Comparison of ENCODE assay signal across 1 cellular context in the genomic region with DNA sequence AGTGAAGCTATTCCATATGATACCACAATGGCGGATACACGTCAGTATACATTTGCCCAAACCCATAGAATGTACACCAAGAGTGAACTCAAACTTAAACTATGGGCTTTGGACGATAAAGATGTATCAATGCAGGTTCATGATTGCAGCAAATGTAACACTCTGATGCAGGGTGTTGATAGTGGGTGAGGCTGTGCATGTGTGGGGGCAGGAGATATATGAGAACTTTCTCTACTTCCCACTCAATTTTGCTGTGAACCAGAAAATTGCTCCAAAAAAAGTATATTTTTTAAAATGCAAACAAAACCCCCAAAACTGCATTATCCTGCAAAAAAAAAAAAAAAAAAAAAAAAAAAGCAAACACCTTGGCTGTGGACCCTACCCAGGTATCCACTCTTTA.
A peak's percentile ranks its signal among the peaks of the same experiment; 100 is the strongest.
TF ChIP-seq lines count a peak whose summit lies in the region.

No MANE protein-coding gene starts in this region.

TF ChIP-seq in HEK293, 187 proteins besides CTCF, POLR2A, EP300 and RAD21 (continued from another document):
- TF ChIP-seq, protein P1, sequence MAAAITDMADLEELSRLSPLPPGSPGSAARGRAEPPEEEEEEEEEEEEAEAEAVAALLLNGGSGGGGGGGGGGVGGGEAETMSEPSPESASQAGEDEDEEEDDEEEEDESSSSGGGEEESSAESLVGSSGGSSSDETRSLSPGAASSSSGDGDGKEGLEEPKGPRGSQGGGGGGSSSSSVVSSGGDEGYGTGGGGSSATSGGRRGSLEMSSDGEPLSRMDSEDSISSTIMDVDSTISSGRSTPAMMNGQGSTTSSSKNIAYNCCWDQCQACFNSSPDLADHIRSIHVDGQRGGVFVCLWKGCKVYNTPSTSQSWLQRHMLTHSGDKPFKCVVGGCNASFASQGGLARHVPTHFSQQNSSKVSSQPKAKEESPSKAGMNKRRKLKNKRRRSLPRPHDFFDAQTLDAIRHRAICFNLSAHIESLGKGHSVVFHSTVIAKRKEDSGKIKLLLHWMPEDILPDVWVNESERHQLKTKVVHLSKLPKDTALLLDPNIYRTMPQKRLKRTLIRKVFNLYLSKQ (tag by site-specific recombination; IDR thresholded peaks at IDR 0.05; ENCODE audit: borderline replicate concordance): no peak
- TF ChIP-seq ZNF571 (tag by site-specific recombination; IDR thresholded peaks at IDR 0.05) (no peak), ZNF830 (tag by site-specific recombination; IDR thresholded peaks at IDR 0.05; ENCODE audit: low read depth) (no peak), EGR2 (tag by site-specific recombination; IDR thresholded peaks at IDR 0.05; ENCODE audit: low read depth) (peak; percentile 57; the same call in 1 of the 2 replicates), ZNF184 (tag by site-specific recombination; IDR thresholded peaks at IDR 0.05) (no peak)
